ENCODE assay signal across 26 cellular contexts in the genomic region with DNA sequence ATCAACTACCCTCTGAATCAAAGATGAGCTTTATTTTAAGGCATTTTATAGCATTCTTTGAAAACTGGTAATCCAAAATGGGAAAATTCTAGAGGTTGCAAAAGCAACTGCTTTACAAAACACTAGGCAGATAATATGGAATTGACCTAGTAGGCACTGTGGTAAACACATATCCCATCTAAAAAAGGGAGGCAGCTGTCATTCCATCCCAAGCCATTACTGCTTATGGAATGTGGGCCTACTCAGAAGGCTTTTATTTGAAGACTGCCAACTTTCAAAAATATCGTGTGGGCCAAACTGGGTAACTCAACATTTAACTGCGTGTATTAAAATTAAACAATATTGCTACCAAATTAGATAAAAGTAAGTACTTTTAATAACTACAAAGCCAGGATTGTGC. TPM values are rescaled to one million over a fixed set of nuclear protein-coding genes. Genes with fewer than 3 reads are reported as not detected.
A peak's percentile ranks its signal among the peaks of the same experiment; 100 is the strongest.
DNase-seq lines count a peak whose midpoint lies in the region; ATAC-seq and TF ChIP-seq lines count a peak whose summit lies in the region.
"Had no signal": no experiment of that assay in that cellular context is flagged by ENCODE, and none has a peak within 500 bp of the region (broad histone marks: within the 10 kb centered on the region; RNA-seq: fewer than 3 reads in every experiment).

No MANE protein-coding gene starts in this region.

- peaks cover 97% of the 10 kb centered on the region for H3K36me3 Mint-ChIP-seq in activated T-cell treated with anti-CD3 and anti-CD28 coated beads, Interleukin-2, amount 50 U/mL, for 24 hours (ENCODE audit: low read depth)
- peaks cover 87% of the 10 kb centered on the region for H3K36me3 Mint-ChIP-seq in CD4-positive, alpha-beta T cell (ENCODE audit: low read depth)

- TF ChIP-seq CTCF in CD4-positive, alpha-beta T cell (IDR thresholded peaks at IDR 0.05) = no peak
- TF ChIP-seq CTCF in neutrophil (IDR thresholded peaks at IDR 0.05) = no peak

- no peaks in the 10 kb centered on the region for H3K27me3 ChIP-seq in CD4-positive, alpha-beta T cell (ENCODE audit: control insufficient read depth, insufficient read depth, low read length)
- no peaks in the 10 kb centered on the region for H3K27me3 ChIP-seq in neutrophil
- H3K27me3 ChIP-seq: BE2C, breast epithelium, esophagus muscularis mucosa, sigmoid colon, upper lobe of left lung had no signal

- H3K27ac Mint-ChIP-seq in activated T-cell treated with anti-CD3 and anti-CD28 coated beads, Interleukin-2, amount 50 U/mL, for 24 hours = peak overlapping the region; percentile 88
- H3K27ac Mint-ChIP-seq in CD4-positive, alpha-beta T cell = peak overlapping the region; percentile 0

- no peak overlapping the region for H3K27ac ChIP-seq in CD4-positive, alpha-beta T cell (ENCODE audit: low read depth, low read length)
- H3K27ac ChIP-seq in SK-N-MC (0 out of 2 replicates have a peak overlapping the region, but pooled peaks have one; percentile 42), neutrophil (peak overlapping the region; percentile 23)
- H3K27ac ChIP-seq: breast epithelium, coronary artery, esophagus muscularis mucosa, sigmoid colon, upper lobe of left lung had no signal

- H3K9ac ChIP-seq in SK-N-MC (ENCODE audit: insufficient read length) = no peak overlapping the region
- H3K9ac ChIP-seq: SK-N-SH had no signal

- POLR2A ChIA-PET in CD4-positive, alpha-beta T cell (lab: Charles Lee) = interaction anchor here (0.6 kb wide), 2 partner anchors 20 to 134 kb away, joined by 3 read pairs; partner anchors contain the start of gene UBE2D3

- intact Hi-C loops in CD4-positive, alpha-beta T cell (cut with DNase I, micrococcal nuclease) = loop anchor here in 1 of 2 experiments (2.0 to 5.0 kb wide), 2 partner anchors 15 to 199 kb away; no protein-coding TSS in a partner anchor

- no peaks in the 10 kb centered on the region for H3K9me3 Mint-ChIP-seq in activated T-cell treated with anti-CD3 and anti-CD28 coated beads, Interleukin-2, amount 50 U/mL, for 24 hours
- no peaks in the 10 kb centered on the region for H3K9me3 Mint-ChIP-seq in CD4-positive, alpha-beta T cell
- H3K9me3 Mint-ChIP-seq: neural crest cell had no signal

- H3K4me3 Mint-ChIP-seq in activated T-cell treated with anti-CD3 and anti-CD28 coated beads, Interleukin-2, amount 50 U/mL, for 24 hours = no peak overlapping the region
- no peak overlapping the region for H3K4me3 Mint-ChIP-seq in CD4-positive, alpha-beta T cell
- H3K4me3 Mint-ChIP-seq: neural crest cell had no signal

- no peak for ATAC-seq in CD4-positive, alpha-beta T cell (ENCODE audit: poor library complexity)
- no peak for ATAC-seq in HG02610 (IDR thresholded peaks at IDR 0.05; ENCODE audit: unreplicated experiment)

- H3K9me3 ChIP-seq in CD4-positive, alpha-beta T cell (ENCODE audit: control insufficient read depth, low read length) = no peaks in the 10 kb centered on the region
- H3K9me3 ChIP-seq in SK-N-MC (ENCODE audit: low read depth, low read length) (no peaks in the 10 kb centered on the region), neutrophil (no peaks in the 10 kb centered on the region)
- H3K9me3 ChIP-seq: BE2C, breast epithelium, esophagus muscularis mucosa, sigmoid colon, SK-N-SH, upper lobe of left lung had no signal

- H3K27me3 Mint-ChIP-seq in activated T-cell treated with anti-CD3 and anti-CD28 coated beads, Interleukin-2, amount 50 U/mL, for 24 hours = no peaks in the 10 kb centered on the region
- H3K27me3 Mint-ChIP-seq in CD4-positive, alpha-beta T cell = no peaks in the 10 kb centered on the region

- H3K4me1 ChIP-seq in neutrophil (ENCODE audit: control insufficient read depth in 1 of 2, insufficient read depth in 1 of 2, low read depth in 1 of 2, low read length in 1 of 2) = peaks cover 0 to 7% of the 10 kb centered on the region in 2 experiments
- H3K4me1 ChIP-seq: BE2C, breast epithelium had no signal

- no peak overlapping the region for H3K4me3 ChIP-seq in SK-N-MC
- H3K4me3 ChIP-seq in neutrophil (ENCODE audit: low read depth in 1 of 2, low read length in 1 of 2) = no peak overlapping the region
- H3K4me3 ChIP-seq: breast epithelium, coronary artery, esophagus muscularis mucosa, sigmoid colon, upper lobe of left lung had no signal

- peaks cover 82% of the 10 kb centered on the region for H3K4me1 Mint-ChIP-seq in activated T-cell treated with anti-CD3 and anti-CD28 coated beads, Interleukin-2, amount 50 U/mL, for 24 hours (ENCODE audit: low read depth)
- peaks cover 85% of the 10 kb centered on the region for H3K4me1 Mint-ChIP-seq in CD4-positive, alpha-beta T cell (ENCODE audit: low read depth)

- DNase-seq in activated T-cell treated with anti-CD3 and anti-CD28 coated beads, Interleukin-2, amount 50 U/mL, for 24 hours = no peak
- DNase-seq in activated T-cell treated with anti-CD3 and anti-CD28 coated beads for 4 hours = no peak
- DNase-seq in CD4-positive, alpha-beta T cell = no peak
- no peak for DNase-seq in SK-N-MC (ENCODE audit: low read depth, low spot score)
- no peak for DNase-seq in DMS114 treated with DMSO at 0.1 percent for 48 hours (lab: John Stamatoyannopoulos, UW; ENCODE audit: unreplicated experiment)
- no peak for DNase-seq in SKM-1 treated with dmso at 0.1 percent for 144 hours (lab: John Stamatoyannopoulos, UW; ENCODE audit: unreplicated experiment)
- DNase-seq: activated CD4-positive, alpha-beta T cell treated with anti-CD3 and anti-CD28 coated beads for 48 hours; activated effector memory CD4-positive, alpha-beta T cell treated with anti-CD3 and anti-CD28 coated beads, Interleukin-2, amount 50 U/mL, for 16 hours; amygdala; BE2C; COR-L47; DND-41; hypothalamus; Karpas-422; NCI-H524 treated with DMSO at 0.1 percent for 48 hours; posterior cingulate gyrus; sigmoid colon; SK-N-SH; stimulated activated CD8-positive, alpha-beta memory T cell treated with anti-CD3 and anti-CD28 coated beads, Interleukin-4, amount 100 ng/mL, for 48 hours; upper lobe of left lung had no signal

- H3K36me3 ChIP-seq in SK-N-MC (ENCODE audit: insufficient read depth, low read length) (peaks cover 91% of the 10 kb centered on the region), neutrophil (peaks cover 63% of the 10 kb centered on the region)
- H3K36me3 ChIP-seq: breast epithelium had no signal

- CTCF ChIA-PET in CD4-positive, alpha-beta T cell (lab: Charles Lee) = interaction anchor here (0.5 kb wide), 1 partner anchor 199 kb away, joined by 3 read pairs; no protein-coding TSS in a partner anchor

RNA-seq across cellular contexts. Expression of gene UBE2D3, which starts 19.3 kb away (rescaled TPM):
- total RNA-seq in CD4-positive, alpha-beta T cell = 100 to 1,000 TPM; 659 to 719 TPM

RNA-seq across cellular contexts. Expression of gene MANBA, which starts 47.2 kb away (rescaled TPM):
- total RNA-seq in CD4-positive, alpha-beta T cell = 10 to 100 TPM; 16.9 to 18.2 TPM
